8 cellular contexts compared by ENCODE assay signal in the genomic region with DNA sequence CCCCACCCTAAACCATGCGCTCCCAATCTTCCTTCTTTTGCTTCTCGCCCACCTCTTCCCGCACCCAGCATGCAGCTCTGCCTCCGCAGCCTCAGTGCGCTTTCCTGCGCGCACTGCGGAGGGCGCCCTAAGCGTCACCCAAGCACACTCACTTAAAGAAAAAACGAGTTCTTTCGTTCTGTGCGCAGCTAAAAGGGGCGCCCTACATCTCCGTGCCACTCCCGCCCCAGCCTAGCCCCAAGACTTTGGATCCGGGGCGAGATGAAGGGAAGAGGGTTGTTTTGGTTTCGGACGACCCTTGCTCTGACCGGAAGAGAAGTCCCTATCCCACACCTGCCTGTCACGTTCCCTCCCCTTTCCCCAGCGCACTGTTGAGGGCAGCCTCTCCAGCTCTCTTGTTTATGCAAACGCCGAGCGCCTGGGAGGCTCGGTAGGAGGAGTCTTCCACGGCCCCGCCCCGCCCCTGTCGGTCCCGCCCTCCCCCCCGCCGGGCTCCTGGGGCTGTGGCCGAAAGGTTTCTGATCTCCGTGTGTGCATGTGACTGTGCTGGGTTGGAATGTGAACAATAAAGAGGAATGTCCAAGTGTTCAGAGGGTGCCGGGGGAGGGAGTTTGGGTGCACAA. TPM values are rescaled to one million over a fixed set of nuclear protein-coding genes. Genes with fewer than 3 reads are reported as not detected.
DNase-seq lines count a peak whose midpoint lies in the region; ATAC-seq and TF ChIP-seq lines count a peak whose summit lies in the region.

No MANE protein-coding gene starts in this region.

- H3K4me1 ChIP-seq in OCI-LY7 (ENCODE audit: insufficient read depth, low read length, poor library complexity, severe bottlenecking) (peaks cover 23% of the 10 kb centered on the region), trophoblast cell (ENCODE audit: control insufficient read depth in 1 of 2, insufficient read depth in 2 of 2, low read length in 2 of 2) (peaks cover 6 to 12% of the 10 kb centered on the region in 2 experiments)

- H3K4me2 ChIP-seq in OCI-LY7 (ENCODE audit: low read length) (peak overlapping the region; percentile 74), trophoblast cell (ENCODE audit: low read length) (peak overlapping the region; percentile 63)

- H3K4me3 ChIP-seq in OCI-LY7 (ENCODE audit: low read depth, low read length, poor library complexity, severe bottlenecking) (peak overlapping the region; percentile 70), trophoblast cell (ENCODE audit: low read depth, low read length) (peak overlapping the region; percentile 51)

- no peak overlapping the region for H4K91ac ChIP-seq in trophoblast cell (ENCODE audit: low read depth, low read length)

- DNase-seq in AG08396 (ENCODE audit: low spot score), result peak; percentile 95
- peak; percentile 90 for DNase-seq in OCI-LY7 (ENCODE audit: low spot score)
- peak; percentile 90 for DNase-seq in activated effector memory CD4-positive, alpha-beta T cell treated with anti-CD3 and anti-CD28 coated beads, Interleukin-2, amount 50 U/mL, for 16 hours
- peak; percentile 94 for DNase-seq in germinal center (ENCODE audit: low spot score)
- DNase-seq in trophoblast cell, result peak; percentile 89 to 93
- peak; percentile 87 for DNase-seq in ureter (ENCODE audit: low spot score)

- WGBS in trophoblast cell (ENCODE audit: extremely low coverage, insufficient coverage, insufficient read length), result no CpG with 5 or more reads among the region's 37 CpGs

- H2BK5ac ChIP-seq in trophoblast cell (ENCODE audit: low read depth, low read length, poor library complexity), result no peak overlapping the region

- TF ChIP-seq CTCF in OCI-LY7 (conservative IDR thresholded peaks at IDR 0.05; ENCODE audit: low read length), result peak; percentile 84

- no peak overlapping the region for H3K4ac ChIP-seq in trophoblast cell (ENCODE audit: low read depth, low read length)

- H3K27ac ChIP-seq in OCI-LY7 (ENCODE audit: low read depth, low read length, poor library complexity, severe bottlenecking) (peak overlapping the region; percentile 61), trophoblast cell (ENCODE audit: low read depth, low read length) (no peak overlapping the region)

- no peaks in the 10 kb centered on the region for H3K79me2 ChIP-seq in OCI-LY7 (ENCODE audit: insufficient read depth, low read depth, low read length)
- no peaks in the 10 kb centered on the region for H3K79me2 ChIP-seq in trophoblast cell (ENCODE audit: control insufficient read depth, insufficient read depth, low read length, poor library complexity)

- no peak overlapping the region for H4K8ac ChIP-seq in trophoblast cell (ENCODE audit: low read depth, low read length)

- POLR2A ChIA-PET in OCI-LY7 (lab: Charles Lee), result interaction anchor here (0.6 to 2.7 kb wide), 8 partner anchors 17 to 821 kb away, joined by 3 to 9 read pairs (median 4); a partner anchor contains a TSS

- no peak overlapping the region for H3K14ac ChIP-seq in trophoblast cell (ENCODE audit: low read length)

- H3K23ac ChIP-seq in trophoblast cell (ENCODE audit: low read length), result no peak overlapping the region

- no peaks in the 10 kb centered on the region; the same call in 1 of the 2 replicates for H4K20me1 ChIP-seq in OCI-LY7 (ENCODE audit: insufficient read depth, low read length)

- no peaks in the 10 kb centered on the region for H3K79me1 ChIP-seq in trophoblast cell (ENCODE audit: low read length)

- intact Hi-C loops in OCI-LY7 (cut with micrococcal nuclease; ENCODE audit: unreplicated experiment), result loop anchor here (1.0 to 5.0 kb wide), 4 partner anchors 17 to 91 kb away; no protein-coding TSS in a partner anchor

- CTCF ChIA-PET in OCI-LY7 (lab: Charles Lee; ENCODE audit: unreplicated experiment), result interaction anchor here (0.6 to 1.3 kb wide), 6 partner anchors 16 to 209 kb away, joined by 3 to 5 read pairs (median 4); no protein-coding TSS in a partner anchor

- H2AFZ ChIP-seq in OCI-LY7 (ENCODE audit: low read length) (peak overlapping the region; percentile 75), trophoblast cell (ENCODE audit: insufficient read depth, low read length, poor library complexity) (peak overlapping the region; percentile 2)

- no peaks in the 10 kb centered on the region for H3K9me2 ChIP-seq in OCI-LY7 (ENCODE audit: insufficient read depth, low read length)

- H3K18ac ChIP-seq in trophoblast cell (ENCODE audit: low read length), result no peak overlapping the region

- no peak overlapping the region for H2BK12ac ChIP-seq in trophoblast cell (ENCODE audit: low read length)

- BruUV-seq in OCI-LY7 (replicated peaks; lab: Mats Ljungman, UMichigan), result TSS peak; percentile 41

- peaks cover 78% of the 10 kb centered on the region for H3K27me3 ChIP-seq in trophoblast cell (ENCODE audit: insufficient read depth, low read length)

- H3K9ac ChIP-seq in trophoblast cell (ENCODE audit: low read length), result no peak overlapping the region

- no peak overlapping the region for H2BK120ac ChIP-seq in trophoblast cell (ENCODE audit: insufficient read depth, low read length, poor library complexity)

- H4K12ac ChIP-seq in trophoblast cell (ENCODE audit: low read depth, low read length), result no peak overlapping the region

- no peaks in the 10 kb centered on the region for H3K9me3 ChIP-seq in OCI-LY7 (ENCODE audit: low read length)
- H3K9me3 ChIP-seq in trophoblast cell (ENCODE audit: insufficient read depth, low read depth, low read length), result peaks cover 5% of the 10 kb centered on the region

- ATAC-seq in GM19023 (IDR thresholded peaks at IDR 0.05; ENCODE audit: unreplicated experiment) (peak; percentile 91), HG03175 (IDR thresholded peaks at IDR 0.05; ENCODE audit: unreplicated experiment) (peak; percentile 91)

- H2AK5ac ChIP-seq in trophoblast cell (ENCODE audit: low read length), result no peak overlapping the region

- H3K36me3 ChIP-seq in OCI-LY7 (ENCODE audit: insufficient read depth, low read length), result no peaks in the 10 kb centered on the region
- no peaks in the 10 kb centered on the region for H3K36me3 ChIP-seq in trophoblast cell (ENCODE audit: control insufficient read depth in 1 of 2, insufficient read depth in 2 of 2, low read length in 2 of 2)

RNA-seq across cellular contexts. Expression of a gene that starts 5.3 kb away (rescaled TPM):
- not detected in 2 replicates for total RNA-seq in OCI-LY7 (2014; rRNA removed; shearing (Covaris generic))
- total RNA-seq in OCI-LY7 (2022), result not detected in 2 replicates
- polyA plus RNA-seq in trophoblast cell (2013), result 0.04 TPM in 1 of 2 replicates, not detected in the other
- 215 TPM for total RNA-seq in ureter

RNA-seq across cellular contexts. Expression of a gene that starts 7.0 kb away (rescaled TPM):
- 3.3 and 6.8 TPM in 2 replicates for total RNA-seq in OCI-LY7 (2014; rRNA removed; shearing (Covaris generic))
- total RNA-seq in OCI-LY7 (2022), result 15.3 and 16.9 TPM in 2 replicates
- polyA plus RNA-seq in trophoblast cell (2013), result 0.63 and 0.67 TPM in 2 replicates
- total RNA-seq in ureter, result 6.1 TPM

RNA-seq across cellular contexts. Expression of a gene that starts 15.4 kb away (rescaled TPM):
- 0.15 and 0.35 TPM in 2 replicates for total RNA-seq in OCI-LY7 (2014; rRNA removed; shearing (Covaris generic))
- total RNA-seq in OCI-LY7 (2022) (0.49 and 0.83 TPM in 2 replicates), ureter (34.4 TPM)
- polyA plus RNA-seq in trophoblast cell (2013), result 4.6 and 4.8 TPM in 2 replicates

RNA-seq across cellular contexts. Expression of a gene that starts 53.5 kb away (rescaled TPM):
- total RNA-seq in OCI-LY7 (2014; rRNA removed; shearing (Covaris generic)), result 17.7 and 22.1 TPM in 2 replicates
- 21.9 and 23.4 TPM in 2 replicates for total RNA-seq in OCI-LY7 (2022)
- polyA plus RNA-seq in trophoblast cell (2013), result 8.2 and 8.7 TPM in 2 replicates
- total RNA-seq in ureter, result 17.9 TPM

Comparison
In these comparisons a context has a peak if more than half of its experiments do, and no peak if none do; other contexts are left out.
1. RNA of a gene that starts 5.3 kb away (total RNA-seq): 215 TPM in ureter (single experiment); not detected in OCI-LY7; every median in the first group is over 100 times any median in the second.
2. RNA of a gene that starts 15.4 kb away (total RNA-seq): 34.4 TPM in ureter (single experiment); 0.15 to 0.83 TPM in OCI-LY7; every median in the first group is over 10 times any median in the second.
3. Peak in every context shown above with its lines, with median percentiles within 50 percentile points of each other: DNase-seq.